16 cellular contexts compared by ENCODE assay signal in the genomic region with DNA sequence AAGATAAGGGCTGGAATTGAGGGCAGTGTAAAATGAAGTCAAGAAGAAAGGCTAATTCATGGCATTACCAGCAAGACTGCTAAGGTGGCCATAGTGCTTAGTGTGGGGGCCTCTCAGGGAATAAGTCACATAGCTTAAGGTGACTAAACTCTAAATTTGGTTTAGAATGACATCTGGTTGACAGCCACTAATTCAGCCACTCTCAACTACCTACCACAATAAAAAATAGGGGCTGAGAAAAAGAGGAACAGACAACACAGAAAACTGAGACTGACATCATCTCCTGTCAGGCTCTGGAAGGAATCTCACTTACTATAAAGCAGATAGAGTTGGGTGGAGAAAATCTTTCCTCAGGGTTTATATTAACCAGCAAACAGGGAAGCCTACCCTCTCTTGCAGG.
DNase-seq lines count a peak whose midpoint lies in the region; ATAC-seq and TF ChIP-seq lines count a peak whose summit lies in the region.
"Had no signal": no experiment of that assay in that cellular context is flagged by ENCODE, and none has a peak within 500 bp of the region (broad histone marks: within the 10 kb centered on the region; RNA-seq: fewer than 3 reads in every experiment).

No MANE protein-coding gene starts in this region.

- H3K27ac ChIP-seq in transverse colon (no peak overlapping the region), vagina (no peak overlapping the region)
- H3K27ac ChIP-seq: C4-2B, cardiac muscle cell, KMS-11, neural progenitor cell had no signal

- no peaks in the 10 kb centered on the region for H3K4me1 ChIP-seq in transverse colon
- H3K4me1 ChIP-seq in vagina, result no peaks in the 10 kb centered on the region
- H3K4me1 ChIP-seq: neural progenitor cell had no signal

- H3K36me3 ChIP-seq in transverse colon (no peaks in the 10 kb centered on the region), vagina (no peaks in the 10 kb centered on the region)
- H3K36me3 ChIP-seq: cardiac muscle cell, neural progenitor cell had no signal

- DNase-seq in RPMI8226 (peak; percentile 8), transverse colon (no peak), vagina (ENCODE audit: extremely low spot score in 2 of 2) (no peak), G401 (ENCODE audit: low spot score) (no peak)
- DNase-seq: activated CD4-positive, alpha-beta T cell treated with anti-CD3 and anti-CD28 coated beads, Interleukin-2, amount 10 ng/mL, durations not matched to agents 24 days and 14 days; left ventricle myocardium superior; NCI-H2107; PC-3 had no signal

- H3K9me3 ChIP-seq in transverse colon (no peaks in the 10 kb centered on the region), vagina (no peaks in the 10 kb centered on the region)

- ATAC-seq in GM18868 (IDR thresholded peaks at IDR 0.05; ENCODE audit: unreplicated experiment) (peak; percentile 73), GM21515 (IDR thresholded peaks at IDR 0.05; ENCODE audit: unreplicated experiment) (peak; percentile 80), HG03097 (IDR thresholded peaks at IDR 0.05; ENCODE audit: low FRiP score, unreplicated experiment) (peak; percentile 88), HG03045 (IDR thresholded peaks at IDR 0.05; ENCODE audit: unreplicated experiment) (no peak)
- ATAC-seq: left ventricle myocardium superior, PC-3 had no signal

- H3K4me3 ChIP-seq in transverse colon (no peak overlapping the region), vagina (no peak overlapping the region)
- H3K4me3 ChIP-seq: cardiac muscle cell, neural progenitor cell had no signal

- intact Hi-C loops in transverse colon (cut with DNase I; ENCODE audit: low total_unique reads) (no loop called here), vagina (cut with DNase I) (no loop called here)

- in situ Hi-C loops in transverse colon (cut with MboI; ENCODE audit: low pct_ligation_motif_present in 1 of 4, low pct_unique_long_range_greater_than_20kb in 1 of 4, low sequenced_read_pairs in 3 of 4), result loop anchor here in 1 of 4 donors (25.0 kb wide), 1 partner anchor 89 kb away; the partner anchor contains the start of gene CHRDL1
- in situ Hi-C loops in G401 (cut with HindIII; ENCODE audit: low sequenced_read_pairs), result no loop called here

- no peak for TF ChIP-seq CTCF in transverse colon (IDR thresholded peaks at IDR 0.05)
- no peak for TF ChIP-seq CTCF in vagina (IDR thresholded peaks at IDR 0.05)

- no peak for TF ChIP-seq POLR2A in transverse colon (IDR thresholded peaks at IDR 0.05)
- TF ChIP-seq POLR2A in vagina (IDR thresholded peaks at IDR 0.05), result no peak

- TF ChIP-seq EP300 in transverse colon (IDR thresholded peaks at IDR 0.05; ENCODE audit: low read depth), result no peak

- no peaks in the 10 kb centered on the region for H3K27me3 ChIP-seq in transverse colon
- no peaks in the 10 kb centered on the region for H3K27me3 ChIP-seq in vagina
- H3K27me3 ChIP-seq: neural progenitor cell had no signal
